Comparison of ENCODE assay signal across 9 cellular contexts in the genomic region with DNA sequence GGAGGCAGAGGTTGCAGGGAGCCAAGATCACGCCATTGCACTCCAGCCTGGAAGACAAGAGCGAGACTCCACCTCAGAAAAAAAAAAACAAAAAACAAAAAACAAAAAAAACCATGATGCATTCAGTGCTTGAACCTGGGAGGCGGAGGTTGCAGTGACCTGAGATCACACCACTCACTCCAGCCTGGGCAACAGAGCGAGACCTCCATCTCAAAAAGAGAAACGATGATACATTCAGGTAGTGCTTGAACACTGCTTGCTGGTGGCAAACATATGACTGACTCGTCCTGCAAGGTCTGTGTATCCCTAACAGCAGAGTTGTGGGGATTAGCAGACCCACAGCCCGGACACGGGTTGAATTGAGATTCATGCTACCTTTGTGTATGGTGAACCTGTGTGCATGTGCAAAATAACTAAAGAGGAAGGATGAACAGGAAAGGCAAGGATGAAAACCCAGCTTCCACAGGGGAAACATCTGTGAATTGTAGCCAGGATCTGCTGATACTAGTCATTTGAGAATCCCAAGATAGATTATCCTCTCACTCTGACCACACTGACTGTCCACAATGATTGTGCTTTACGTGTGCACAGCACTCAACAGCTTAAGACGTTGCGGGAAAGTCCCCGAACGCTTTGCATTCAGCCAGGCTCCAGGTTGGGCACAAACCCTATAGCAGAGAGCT. TPM values are rescaled to one million over a fixed set of nuclear protein-coding genes. Genes with fewer than 3 reads are reported as not detected.
A peak's percentile ranks its signal among the peaks of the same experiment; 100 is the strongest.
DNase-seq lines count a peak whose midpoint lies in the region; ATAC-seq and TF ChIP-seq lines count a peak whose summit lies in the region.
"Had no signal": no experiment of that assay in that cellular context is flagged by ENCODE, and none has a peak within 500 bp of the region (broad histone marks: within the 10 kb centered on the region; RNA-seq: fewer than 3 reads in every experiment).

No MANE protein-coding gene starts in this region.

- intact Hi-C loops in left lung (cut with DNase I): no loop called here
- intact Hi-C loops in naive thymus-derived CD4-positive, alpha-beta T cell (cut with micrococcal nuclease): no loop called here

- CTCF ChIA-PET in naive thymus-derived CD4-positive, alpha-beta T cell (lab: Charles Lee): interaction anchor here (0.9 to 1.6 kb wide), 2 partner anchors 10 to 11 kb away, joined by 3 read pairs; no protein-coding TSS in a partner anchor

- peak overlapping the region in 2 of 3 donors; percentile 67 to 80 for H3K27ac Mint-ChIP-seq in IgD-negative memory B cell
- no peak overlapping the region for H3K27ac Mint-ChIP-seq in naive thymus-derived CD4-positive, alpha-beta T cell

- DNase-seq in GM10266 (ENCODE audit: extremely low spot score) (peak; percentile 68), left lung (no peak), amniotic stem cell (lab: John Stamatoyannopoulos, UW) (no peak), NCI-H146 (lab: John Stamatoyannopoulos, UW) (no peak)
- no peak for DNase-seq in naive thymus-derived CD4-positive, alpha-beta T cell
- DNase-seq in NK-92 treated with Interleukin-12 subunit alpha and Interleukin-12 subunit beta, amount 100 ng/mL, for 24 hours (lab: John Stamatoyannopoulos, UW): no peak

- H3K9me3 Mint-ChIP-seq in IgD-negative memory B cell: peaks cover 0 to 1% (median 0%) of the 10 kb centered on the region in 3 donors
- H3K9me3 Mint-ChIP-seq in naive thymus-derived CD4-positive, alpha-beta T cell: no peaks in the 10 kb centered on the region

- no peaks in the 10 kb centered on the region for H3K36me3 Mint-ChIP-seq in IgD-negative memory B cell
- no peaks in the 10 kb centered on the region for H3K36me3 Mint-ChIP-seq in naive thymus-derived CD4-positive, alpha-beta T cell

- POLR2A ChIA-PET in naive thymus-derived CD4-positive, alpha-beta T cell (lab: Charles Lee): no interaction called here

- no peak overlapping the region for H3K4me3 ChIP-seq in left lung
- no peak overlapping the region for H3K4me3 ChIP-seq in naive thymus-derived CD4-positive, alpha-beta T cell (ENCODE audit: low read length)
- H3K4me3 ChIP-seq: cardiac muscle cell had no signal

- H3K4me1 ChIP-seq in left lung: peaks cover 57 to 90% of the 10 kb centered on the region in 2 donors
- peaks cover 0 to 8% of the 10 kb centered on the region in 2 donors for H3K4me1 ChIP-seq in naive thymus-derived CD4-positive, alpha-beta T cell (ENCODE audit: control insufficient read depth in 2 of 2, insufficient read depth in 2 of 2, low read length in 2 of 2)

- ATAC-seq in GM21526 (IDR thresholded peaks at IDR 0.05; ENCODE audit: low FRiP score, unreplicated experiment): peak; percentile 54
- no peak for ATAC-seq in left lung
- ATAC-seq in naive thymus-derived CD4-positive, alpha-beta T cell: no peak

- peak overlapping the region; percentile 91 to 99 for H3K27ac ChIP-seq in left lung
- H3K27ac ChIP-seq in naive thymus-derived CD4-positive, alpha-beta T cell (ENCODE audit: low read depth, low read length): no peak overlapping the region
- H3K27ac ChIP-seq: cardiac muscle cell had no signal

- H3K4me1 Mint-ChIP-seq in IgD-negative memory B cell: peaks cover 22 to 37% (median 30%) of the 10 kb centered on the region in 3 donors
- H3K4me1 Mint-ChIP-seq in naive thymus-derived CD4-positive, alpha-beta T cell: peaks cover 8 to 26% (median 17%) of the 10 kb centered on the region in 7 donors

- H3K36me3 ChIP-seq in left lung: no peaks in the 10 kb centered on the region
- no peaks in the 10 kb centered on the region for H3K36me3 ChIP-seq in naive thymus-derived CD4-positive, alpha-beta T cell (ENCODE audit: control insufficient read depth in 2 of 3, insufficient read depth in 3 of 3, low read length in 3 of 3)
- H3K36me3 ChIP-seq: cardiac muscle cell had no signal

- no peak for TF ChIP-seq CTCF in GM10266 (IDR thresholded peaks at IDR 0.05; ENCODE audit: control insufficient read depth, insufficient read depth, low read depth, missing control alignments)
- no peak for TF ChIP-seq CTCF in left lung (IDR thresholded peaks at IDR 0.05)

- no peaks in the 10 kb centered on the region for H3K27me3 ChIP-seq in left lung
- H3K27me3 ChIP-seq in naive thymus-derived CD4-positive, alpha-beta T cell (ENCODE audit: control insufficient read depth in 2 of 2, insufficient read depth in 2 of 2, low read length in 2 of 2): no peaks in the 10 kb centered on the region
- H3K27me3 ChIP-seq: cardiac muscle cell had no signal

- H3K27me3 Mint-ChIP-seq in IgD-negative memory B cell: peaks cover 13% of the 10 kb centered on the region
- H3K27me3 Mint-ChIP-seq in naive thymus-derived CD4-positive, alpha-beta T cell: peaks cover 0 to 4% (median 0%) of the 10 kb centered on the region in 5 donors

- no peaks in the 10 kb centered on the region for H3K9me3 ChIP-seq in left lung
- H3K9me3 ChIP-seq in naive thymus-derived CD4-positive, alpha-beta T cell (ENCODE audit: control insufficient read depth in 2 of 3, low read length in 3 of 3): no peaks in the 10 kb centered on the region

- peak overlapping the region in 2 of 4 donors; percentile 48 to 83 for H3K4me3 Mint-ChIP-seq in IgD-negative memory B cell
- H3K4me3 Mint-ChIP-seq in naive thymus-derived CD4-positive, alpha-beta T cell: no peak overlapping the region

RNA-seq across cellular contexts. Expression of gene MRPS23, which starts 52.4 kb away (rescaled TPM):
- 42.9 TPM for polyA plus RNA-seq in IgD-negative memory B cell
- 10 to 100 TPM; 39.2 to 39.8 TPM for total RNA-seq in left lung
- total RNA-seq in naive thymus-derived CD4-positive, alpha-beta T cell: 10 to 100 TPM; 13.0 to 40.5 (median 24.6) TPM
- 10 to 100 TPM; 26.5 to 42.8 TPM for polyA plus RNA-seq in naive thymus-derived CD4-positive, alpha-beta T cell

RNA-seq across cellular contexts. Expression of gene CUEDC1, which starts 53.0 kb away (rescaled TPM):
- not detected for polyA plus RNA-seq in IgD-negative memory B cell
- total RNA-seq in left lung: 10 to 100 TPM; 44.1 to 47.3 TPM
- total RNA-seq in naive thymus-derived CD4-positive, alpha-beta T cell: 1 to 10 TPM in 3 of 5 experiments, under 1 TPM in 2; 0.10 to 7.7 (median 1.0) TPM
- not detected for polyA plus RNA-seq in naive thymus-derived CD4-positive, alpha-beta T cell

Comparison
In these comparisons a context has a peak if more than half of its experiments do, and no peak if none do; other contexts are left out.
1. H3K27ac Mint-ChIP-seq: peak in IgD-negative memory B cell (2 of 3); none in naive thymus-derived CD4-positive, alpha-beta T cell (0 of 9).
2. RNA of gene CUEDC1, which starts 53.0 kb away (total RNA-seq): 44.1 to 47.3 TPM in left lung; 0.10 to 7.7 TPM in naive thymus-derived CD4-positive, alpha-beta T cell; every median in the first group is over 4 times any median in the second.